ENCODE assay signal across 9 cellular contexts in the genomic region with DNA sequence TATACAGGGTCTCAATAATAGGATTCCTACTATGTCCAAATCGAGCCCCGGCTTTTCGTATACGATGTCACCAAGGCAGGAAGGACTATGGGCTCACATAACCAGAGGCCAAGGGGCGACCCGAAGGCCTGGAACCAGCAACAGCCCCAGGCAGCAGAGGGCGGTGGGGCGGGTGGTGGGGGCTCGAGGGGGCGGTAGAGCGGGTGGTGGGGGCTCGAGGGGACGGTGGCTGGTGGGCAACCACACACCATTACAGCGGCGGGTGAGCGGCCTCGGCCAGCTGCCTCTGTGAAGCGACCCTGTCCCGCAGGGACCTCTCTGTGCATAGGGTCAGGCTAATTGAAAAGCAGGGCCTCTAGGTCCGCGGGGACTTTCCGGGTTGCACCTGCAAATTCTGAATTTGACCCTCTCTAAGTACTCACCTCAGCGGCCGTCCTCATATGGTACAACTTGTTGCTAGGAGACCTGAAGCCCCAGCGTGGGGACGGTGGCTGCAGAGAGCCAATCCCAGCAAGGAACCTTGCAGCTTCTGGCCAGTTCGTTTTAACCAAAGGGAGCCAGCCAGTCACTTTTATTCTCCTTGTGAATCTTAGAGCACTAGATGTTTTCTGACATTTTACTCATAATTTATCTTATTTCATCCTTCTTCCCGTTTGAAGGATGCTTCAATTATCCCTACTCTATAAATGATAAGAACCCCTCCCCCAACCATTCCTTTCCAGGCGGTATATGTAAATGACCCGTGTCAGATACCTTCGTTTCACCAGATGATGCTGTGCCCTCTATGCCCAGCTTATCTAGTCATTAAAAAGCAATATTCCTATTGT. TPM values are rescaled to one million over a fixed set of nuclear protein-coding genes. Genes with fewer than 3 reads are reported as not detected.
DNase-seq lines count a peak whose midpoint lies in the region; ATAC-seq, FAIRE-seq and TF ChIP-seq lines count a peak whose summit lies in the region.
"Had no signal": no experiment of that assay in that cellular context is flagged by ENCODE, and none has a peak within 500 bp of the region (broad histone marks: within the 10 kb centered on the region; RNA-seq: fewer than 3 reads in every experiment).

A gene with protein sequence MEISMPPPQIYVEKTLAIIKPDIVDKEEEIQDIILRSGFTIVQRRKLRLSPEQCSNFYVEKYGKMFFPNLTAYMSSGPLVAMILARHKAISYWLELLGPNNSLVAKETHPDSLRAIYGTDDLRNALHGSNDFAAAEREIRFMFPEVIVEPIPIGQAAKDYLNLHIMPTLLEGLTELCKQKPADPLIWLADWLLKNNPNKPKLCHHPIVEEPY (minus strand): TSS at position 480 of the 827 bp plus-strand sequence. CDS start 648 bp downstream, outside the sequence.

- DNase-seq in AG04449 (ENCODE audit: low read depth, low spot score), result no peak
- DNase-seq in GM23338 (ENCODE audit: low spot score), result peak; percentile 90
- DNase-seq in NCI-H748 (lab: John Stamatoyannopoulos, UW; ENCODE audit: unreplicated experiment), result peak; percentile 93
- DNase-seq in endothelial cell of umbilical vein (ENCODE audit: low read depth, low spot score), result peak; percentile 64
- peak; percentile 70 to 81 for DNase-seq in lung microvascular endothelial cell (ENCODE audit: low read depth in 2 of 2)
- no peak for DNase-seq in thoracic aorta (ENCODE audit: low spot score)

- H2AFZ ChIP-seq in GM23338 (peak within 1 kb of the TSS; percentile 69), endothelial cell of umbilical vein (ENCODE audit: low read depth, low read length) (peak within 1 kb of the TSS; percentile 61)

- H3K27ac Mint-ChIP-seq in GM23338, result no peak within 1 kb of the TSS
- H3K27ac Mint-ChIP-seq: activated naive CD4-positive, alpha-beta T cell treated with anti-CD3 and anti-CD28 coated beads, Interleukin-2, amount 50 U/mL, for 72 hours had no signal

- H3K4me3 ChIP-seq in AG04449 (ENCODE audit: low read depth, low read length), result peak within 1 kb of the TSS; percentile 49
- peak within 1 kb of the TSS; percentile 53 for H3K4me3 ChIP-seq in GM23338
- peak within 1 kb of the TSS in 2 of 3 experiments; percentile 44 to 74 for H3K4me3 ChIP-seq in endothelial cell of umbilical vein (replicated peaks in 1 of 3; ENCODE audit: insufficient read depth in 1 of 3, low read depth in 1 of 3, low read length in 3 of 3)
- H3K4me3 ChIP-seq in thoracic aorta, result peak within 1 kb of the TSS; percentile 66

- H3K27ac ChIP-seq in GM23338 (ENCODE audit: low read depth) (no peak within 1 kb of the TSS), endothelial cell of umbilical vein (ENCODE audit: insufficient read depth, low read depth, low read length) (no peak within 1 kb of the TSS), thoracic aorta (no peak within 1 kb of the TSS)

- H3K9me1 ChIP-seq in endothelial cell of umbilical vein (replicated peaks; ENCODE audit: control insufficient read depth, extremely low read depth, insufficient read depth, low read length), result no peaks in the 10 kb centered on the region

- ATAC-seq in GM23338, result peak; percentile 96
- no peak for ATAC-seq in thoracic aorta (ENCODE audit: insufficient number of reproducible peaks, low FRiP score, low read depth)
- no peak for ATAC-seq in HG03520 (IDR thresholded peaks at IDR 0.05; ENCODE audit: unreplicated experiment)
- no peak for ATAC-seq in GM18907 (IDR thresholded peaks at IDR 0.05; ENCODE audit: unreplicated experiment)

- H3K27me3 ChIP-seq in GM23338 (ENCODE audit: insufficient read depth) (no peaks in the 10 kb centered on the region; the same call in 1 of the 2 replicates), endothelial cell of umbilical vein (ENCODE audit: control insufficient read depth in 2 of 2, insufficient read depth in 2 of 2, low read length in 2 of 2) (no peaks in the 10 kb centered on the region), thoracic aorta (replicated peaks; ENCODE audit: insufficient read depth) (no peaks in the 10 kb centered on the region)

- intact Hi-C loops in endothelial cell of umbilical vein (cut with micrococcal nuclease), result no loop called here

- H3K4me2 ChIP-seq in GM23338 (peak within 1 kb of the TSS; percentile 56), endothelial cell of umbilical vein (ENCODE audit: insufficient read depth, low read length) (peak within 1 kb of the TSS; percentile 50)

- CTCF ChIA-PET in AG04449 (lab: Yijun Ruan, JAX), result interaction anchor here (1.0 to 2.1 kb wide), 6 partner anchors 13 to 510 kb away, joined by 3 to 17 read pairs (median 4); no protein-coding TSS in a partner anchor
- CTCF ChIA-PET in endothelial cell of umbilical vein (lab: Charles Lee), result interaction anchor here (1.2 to 2.1 kb wide), 4 partner anchors 38 to 360 kb away, joined by 4 to 6 read pairs (median 5); no protein-coding TSS in a partner anchor

- no peaks in the 10 kb centered on the region for H3K79me2 ChIP-seq in GM23338 (replicated peaks; ENCODE audit: insufficient read depth)
- no peaks in the 10 kb centered on the region for H3K79me2 ChIP-seq in endothelial cell of umbilical vein (ENCODE audit: control insufficient read depth, insufficient read depth, low read length)

- peak; percentile 49 for FAIRE-seq in endothelial cell of umbilical vein (lab: Jason Lieb, UNC)

- H4K20me1 ChIP-seq in GM23338 (replicated peaks; ENCODE audit: insufficient read depth), result no peaks in the 10 kb centered on the region
- no peaks in the 10 kb centered on the region for H4K20me1 ChIP-seq in endothelial cell of umbilical vein (replicated peaks; ENCODE audit: control insufficient read depth, extremely low read depth, insufficient read depth, low read length)

- dilution Hi-C loops in endothelial cell of umbilical vein (cut with MboI; ENCODE audit: extremely low pct_ligation_motif_present, low sequenced_read_pairs), result no loop called here

- H3K36me3 Mint-ChIP-seq in GM23338 (ENCODE audit: low read depth), result no peaks in the 10 kb centered on the region
- H3K36me3 Mint-ChIP-seq: activated naive CD4-positive, alpha-beta T cell treated with anti-CD3 and anti-CD28 coated beads, Interleukin-2, amount 50 U/mL, for 72 hours had no signal

- H3K9me3 ChIP-seq in endothelial cell of umbilical vein (replicated peaks; ENCODE audit: control insufficient read depth, insufficient read depth, low read length) (no peaks in the 10 kb centered on the region), thoracic aorta (no peaks in the 10 kb centered on the region)

- no peaks in the 10 kb centered on the region for H3K36me3 ChIP-seq in GM23338 (ENCODE audit: insufficient read depth)
- H3K36me3 ChIP-seq in endothelial cell of umbilical vein (ENCODE audit: control insufficient read depth in 2 of 2, extremely low read depth in 1 of 2, insufficient read depth in 2 of 2, low read length in 2 of 2), result no peaks in the 10 kb centered on the region
- H3K36me3 ChIP-seq in thoracic aorta, result no peaks in the 10 kb centered on the region

- no peak for TF ChIP-seq POLR2A in endothelial cell of umbilical vein (IDR thresholded peaks at IDR 0.05; ENCODE audit: low read depth, low read length)

- no peak for TF ChIP-seq CTCF in AG04449 (IDR thresholded peaks at IDR 0.05; ENCODE audit: insufficient read depth, low read length, missing control alignments)
- no peak for TF ChIP-seq CTCF in GM23338 (conservative IDR thresholded peaks at IDR 0.05; ENCODE audit: low read depth in 2 of 2)
- TF ChIP-seq CTCF in endothelial cell of umbilical vein (IDR thresholded peaks at IDR 0.05; ENCODE audit: extremely low read depth in 1 of 2, insufficient read depth in 1 of 2, low read depth in 1 of 2, low read length in 2 of 2), result no peak
- no peak for TF ChIP-seq CTCF in thoracic aorta (IDR thresholded peaks at IDR 0.05)

- H3K9me2 ChIP-seq in GM23338 (ENCODE audit: insufficient read depth), result no peaks in the 10 kb centered on the region

- H3K4me1 Mint-ChIP-seq in GM23338, result peaks cover 5% of the 10 kb centered on the region; the same call in 2 of the 3 replicates

- peak within 1 kb of the TSS; percentile 82 for H3K4me3 Mint-ChIP-seq in GM23338

- peaks cover 2% of the 10 kb centered on the region for H3K27me3 Mint-ChIP-seq in GM23338 (ENCODE audit: insufficient read depth, low read depth, poor library complexity)

- no peaks in the 10 kb centered on the region for H3F3A ChIP-seq in GM23338 (replicated peaks; ENCODE audit: low read depth)

- no peaks in the 10 kb centered on the region for H3K9me3 Mint-ChIP-seq in GM23338
- H3K9me3 Mint-ChIP-seq: activated naive CD4-positive, alpha-beta T cell treated with anti-CD3 and anti-CD28 coated beads, Interleukin-2, amount 50 U/mL, for 72 hours had no signal

- H3K4me1 ChIP-seq in GM23338 (ENCODE audit: insufficient read depth) (peaks cover 3% of the 10 kb centered on the region; the same call in 1 of the 2 replicates), endothelial cell of umbilical vein (ENCODE audit: control insufficient read depth, extremely low read depth, insufficient read depth, low read length) (peaks cover 5% of the 10 kb centered on the region), thoracic aorta (ENCODE audit: control insufficient read depth in 1 of 2, low read depth in 2 of 2) (peaks cover 2 to 4% of the 10 kb centered on the region in 2 donors)

- no peak within 1 kb of the TSS for H3K9ac ChIP-seq in endothelial cell of umbilical vein (replicated peaks; ENCODE audit: extremely low read depth, insufficient read depth, low read length)

- POLR2A ChIA-PET in AG04449 (lab: Yijun Ruan, JAX) (no interaction called here), endothelial cell of umbilical vein (lab: Charles Lee) (no interaction called here)

- BruUV-seq in endothelial cell of umbilical vein (replicated peaks; lab: Mats Ljungman, UMichigan), result no TSS peak

TF ChIP-seq in GM23338, 12 proteins besides CTCF, POLR2A, EP300 and RAD21 (continues in another document):
- TF ChIP-seq EZH2phosphoT487 (IDR thresholded peaks at IDR 0.05; ENCODE audit: unreplicated experiment) (no peak), STAT1 (IDR thresholded peaks at IDR 0.05; ENCODE audit: unreplicated experiment) (no peak)

TF ChIP-seq in endothelial cell of umbilical vein, 7 proteins besides CTCF, POLR2A, EP300 and RAD21 (continues in another document):
- TF ChIP-seq EZH2 (IDR thresholded peaks at IDR 0.05; ENCODE audit: borderline replicate concordance, low read depth, low read length, severe bottlenecking), result no peak
- no peak for TF ChIP-seq POLR2AphosphoS5 (IDR thresholded peaks at IDR 0.05; ENCODE audit: insufficient read depth, low read depth, low read length)

RNA-seq across cellular contexts. Expression of the gene that starts here (rescaled TPM):
- total RNA-seq in GM23338 (2014; rRNA removed; shearing (Covaris generic)), result not detected in 2 replicates
- 0.45 and 1.1 TPM in 2 replicates for polyA plus RNA-seq in GM23338 (2016; fragmentation: Nextera tagmentation; extraction: Ambion mirVana)
- 1.4 and 1.5 TPM in 2 replicates for total RNA-seq in endothelial cell of umbilical vein
- 0.11 TPM in 1 of 2 replicates, not detected in the other for polyA plus RNA-seq in endothelial cell of umbilical vein
- polyA plus RNA-seq in endothelial cell of umbilical vein (2011; cell fraction: cytosol; rRNA removed), result 0.12 TPM in 1 of 2 replicates, not detected in the other
- polyA plus RNA-seq in endothelial cell of umbilical vein (2011; cell fraction: nucleus; rRNA removed), result 0.13 TPM in 1 of 2 replicates, not detected in the other
- polyA plus RNA-seq in endothelial cell of umbilical vein (2012), result 1.6 and 2.4 TPM in 2 replicates
- polyA minus RNA-seq in endothelial cell of umbilical vein, result not detected in 2 replicates
- not detected for polyA minus RNA-seq in endothelial cell of umbilical vein (2011; cell fraction: cytosol; rRNA and poly(A)+ RNA removed)
- polyA minus RNA-seq in endothelial cell of umbilical vein (2011; cell fraction: nucleus; rRNA and poly(A)+ RNA removed), result not detected in 2 replicates
- total RNA-seq in lung microvascular endothelial cell, result 0.60 and 1.1 TPM in 2 replicates
- 1 to 10 TPM in 1 of 2 donors, not detected in 1; 3.8 TPM for total RNA-seq in thoracic aorta
- total RNA-seq: activated naive CD4-positive, alpha-beta T cell treated with anti-CD3 and anti-CD28 coated beads, Interleukin-2, amount 50 U/mL, for 72 hours had no signal

Comparison
In these comparisons a context has a peak if more than half of its experiments do, and no peak if none do; other contexts are left out.
1. DNase-seq: peak in GM23338 (single experiment), NCI-H748 (single experiment), endothelial cell of umbilical vein (single experiment) and lung microvascular endothelial cell (2 of 2); none in AG04449 (single experiment) and thoracic aorta (single experiment).
2. Peak in every context shown above with its lines, with median percentiles within 50 percentile points of each other: H3K4me3 ChIP-seq.